In the genomic region with DNA sequence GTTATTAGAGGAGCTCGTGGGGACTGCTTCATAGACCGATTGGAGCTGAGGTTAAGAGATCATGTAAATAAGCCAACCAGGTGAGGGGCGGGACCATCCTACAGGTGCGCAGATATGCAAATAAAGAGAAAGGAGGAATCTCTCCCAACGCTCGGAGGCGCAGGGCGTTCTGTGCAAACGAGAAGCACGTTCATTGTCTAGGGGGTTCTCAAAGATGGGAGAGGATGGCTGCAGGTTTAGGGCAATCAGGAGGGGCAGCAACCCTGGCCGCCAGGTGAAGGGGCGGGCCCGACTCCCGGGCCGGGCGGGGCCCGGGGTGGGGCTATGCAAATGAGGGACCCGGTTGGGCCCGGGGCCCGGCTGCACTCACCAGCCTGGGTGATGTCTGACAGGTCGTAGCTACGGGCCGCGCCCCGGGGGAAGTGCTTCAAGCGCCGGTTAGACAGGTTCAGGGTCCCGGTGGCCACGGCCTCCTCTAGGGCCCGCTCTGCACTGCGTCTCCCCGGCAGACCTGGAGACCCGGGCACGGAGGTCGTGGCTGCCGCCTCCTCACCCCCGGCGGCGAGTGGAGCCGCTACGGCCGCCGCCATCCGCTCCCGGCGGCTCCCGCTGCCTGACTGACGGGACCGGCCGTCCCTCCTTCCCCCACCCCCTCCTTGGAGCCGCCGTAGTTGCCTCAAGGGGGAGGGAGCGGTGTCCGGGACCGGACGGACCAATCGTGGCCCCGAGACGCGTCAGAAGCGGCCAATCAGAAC, we compare ENCODE assay signal across 8 cellular contexts. TPM values are rescaled to one million over a fixed set of nuclear protein-coding genes. Genes with fewer than 3 reads are reported as not detected.
A peak's percentile ranks its signal among the peaks of the same experiment; 100 is the strongest.
DNase-seq lines count a peak whose midpoint lies in the region; ATAC-seq and TF ChIP-seq lines count a peak whose summit lies in the region.

A gene with protein sequence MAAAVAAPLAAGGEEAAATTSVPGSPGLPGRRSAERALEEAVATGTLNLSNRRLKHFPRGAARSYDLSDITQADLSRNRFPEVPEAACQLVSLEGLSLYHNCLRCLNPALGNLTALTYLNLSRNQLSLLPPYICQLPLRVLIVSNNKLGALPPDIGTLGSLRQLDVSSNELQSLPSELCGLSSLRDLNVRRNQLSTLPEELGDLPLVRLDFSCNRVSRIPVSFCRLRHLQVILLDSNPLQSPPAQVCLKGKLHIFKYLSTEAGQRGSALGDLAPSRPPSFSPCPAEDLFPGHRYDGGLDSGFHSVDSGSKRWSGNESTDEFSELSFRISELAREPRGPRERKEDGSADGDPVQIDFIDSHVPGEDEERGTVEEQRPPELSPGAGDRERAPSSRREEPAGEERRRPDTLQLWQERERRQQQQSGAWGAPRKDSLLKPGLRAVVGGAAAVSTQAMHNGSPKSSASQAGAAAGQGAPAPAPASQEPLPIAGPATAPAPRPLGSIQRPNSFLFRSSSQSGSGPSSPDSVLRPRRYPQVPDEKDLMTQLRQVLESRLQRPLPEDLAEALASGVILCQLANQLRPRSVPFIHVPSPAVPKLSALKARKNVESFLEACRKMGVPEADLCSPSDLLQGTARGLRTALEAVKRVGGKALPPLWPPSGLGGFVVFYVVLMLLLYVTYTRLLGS (minus strand): TSS at position 619 of the 755 bp plus-strand sequence. CDS start 29 bp downstream, at position 590.

- H3K27me3 Mint-ChIP-seq in activated T-helper 17 cell treated with anti-CD3 and anti-CD28 coated beads, Interleukin-2, amount 50 U/mL, for 72 hours = no peaks in the 10 kb centered on the region

- H3K36me3 ChIP-seq in neutrophil = peaks cover 19% of the 10 kb centered on the region

- TF ChIP-seq CTCF in fibroblast of villous mesenchyme (IDR thresholded peaks at IDR 0.05; ENCODE audit: insufficient read depth, low read depth, low read length) (no peak), neutrophil (IDR thresholded peaks at IDR 0.05) (peak; percentile 3)

- peaks cover 30 to 49% of the 10 kb centered on the region in 2 experiments for H3K4me1 ChIP-seq in neutrophil (ENCODE audit: control insufficient read depth in 1 of 2, insufficient read depth in 1 of 2, low read depth in 1 of 2, low read length in 1 of 2)

- peaks cover 18% of the 10 kb centered on the region for H3K27me3 ChIP-seq in neutrophil

- ATAC-seq in HG03060 (IDR thresholded peaks at IDR 0.05; ENCODE audit: low read depth, unreplicated experiment) = peak; percentile 18
- ATAC-seq in activated T-helper 17 cell treated with anti-CD3 and anti-CD28 coated beads, Interleukin-2, amount 50 U/mL, for 72 hours (replicated peaks) = peak; percentile 30
- no peak for ATAC-seq in HG03378 (IDR thresholded peaks at IDR 0.05; ENCODE audit: unreplicated experiment)

- no peaks in the 10 kb centered on the region for H3K9me3 Mint-ChIP-seq in activated T-helper 17 cell treated with anti-CD3 and anti-CD28 coated beads, Interleukin-2, amount 50 U/mL, for 72 hours

- H3K4me3 ChIP-seq in fibroblast of villous mesenchyme (ENCODE audit: low read depth, low read length) (peak within 1 kb of the TSS; percentile 97), neutrophil (ENCODE audit: low read depth in 1 of 2, low read length in 1 of 2) (peak within 1 kb of the TSS; percentile 85 to 87)

- peaks cover 25% of the 10 kb centered on the region for H3K36me3 Mint-ChIP-seq in activated T-helper 17 cell treated with anti-CD3 and anti-CD28 coated beads, Interleukin-2, amount 50 U/mL, for 72 hours (ENCODE audit: low read depth)

- peak within 1 kb of the TSS; percentile 95 for H3K27ac ChIP-seq in neutrophil

- peak; percentile 70 for DNase-seq in NCI-H82 (lab: John Stamatoyannopoulos, UW)
- DNase-seq in NCI-H82 treated with DMSO at 0.1 percent for 48 hours (lab: John Stamatoyannopoulos, UW; ENCODE audit: unreplicated experiment) = no peak
- peak; percentile 35 for DNase-seq in NOMO-1 treated with DMSO at 0.1 percent for 48 hours (lab: John Stamatoyannopoulos, UW; ENCODE audit: unreplicated experiment)
- no peak for DNase-seq in fibroblast of villous mesenchyme (ENCODE audit: low read depth)

- peak within 1 kb of the TSS; percentile 98 for H3K27ac Mint-ChIP-seq in activated T-helper 17 cell treated with anti-CD3 and anti-CD28 coated beads, Interleukin-2, amount 50 U/mL, for 72 hours

- H3K4me3 Mint-ChIP-seq in activated T-helper 17 cell treated with anti-CD3 and anti-CD28 coated beads, Interleukin-2, amount 50 U/mL, for 72 hours = peak within 1 kb of the TSS; percentile 98

- peaks cover 18% of the 10 kb centered on the region for H3K4me1 Mint-ChIP-seq in activated T-helper 17 cell treated with anti-CD3 and anti-CD28 coated beads, Interleukin-2, amount 50 U/mL, for 72 hours

- no peaks in the 10 kb centered on the region for H3K9me3 ChIP-seq in neutrophil

RNA-seq across cellular contexts. Expression of the gene that starts here (rescaled TPM):
- 10 to 100 TPM; 81.1 to 96.4 TPM for total RNA-seq in activated T-helper 17 cell treated with anti-CD3 and anti-CD28 coated beads, Interleukin-2, amount 50 U/mL, for 72 hours
- 22.5 and 31.9 TPM in 2 replicates for total RNA-seq in fibroblast of villous mesenchyme

Comparison
In these comparisons a context has a peak if more than half of its experiments do, and no peak if none do; other contexts are left out.
1. DNase-seq: peak in NCI-H82 (single experiment) and NOMO-1 treated with DMSO at 0.1 percent for 48 hours (single experiment); none in NCI-H82 treated with DMSO at 0.1 percent for 48 hours (single experiment) and fibroblast of villous mesenchyme (single experiment).